Comparison of ENCODE assay signal across 10 cellular contexts in the genomic region with DNA sequence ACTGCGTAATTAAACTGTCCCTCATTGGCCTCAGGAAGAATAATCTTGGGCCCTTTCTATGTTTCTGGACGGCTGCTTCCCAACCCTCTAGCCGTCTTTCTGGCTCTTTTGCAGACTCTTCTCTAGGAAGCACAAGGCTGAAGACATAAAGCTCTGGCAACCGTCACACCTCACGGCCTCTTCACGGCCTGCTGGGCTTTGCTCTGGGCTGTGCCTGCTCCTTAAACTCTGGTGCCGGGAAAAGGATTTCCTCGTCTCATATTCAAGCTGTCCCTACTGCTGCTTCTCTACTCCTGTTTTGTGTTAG. TPM values are rescaled to one million over a fixed set of nuclear protein-coding genes. Genes with fewer than 3 reads are reported as not detected.
DNase-seq lines count a peak whose midpoint lies in the region; ATAC-seq, FAIRE-seq and TF ChIP-seq lines count a peak whose summit lies in the region.
"Had no signal": no experiment of that assay in that cellular context is flagged by ENCODE, and none has a peak within 500 bp of the region (broad histone marks: within the 10 kb centered on the region; RNA-seq: fewer than 3 reads in every experiment).

No MANE protein-coding gene starts in this region.

- intact Hi-C loops in heart left ventricle (cut with DNase I), result loop anchor here in 1 of 10 donors (5.0 kb wide), 1 partner anchor 44 kb away; no protein-coding TSS in a partner anchor

- TF ChIP-seq CTCF in heart left ventricle (IDR thresholded peaks at IDR 0.05), result no peak

- H3K4me3 ChIP-seq in heart left ventricle, result peak overlapping the region in 9 of 12 donors; percentile 14 to 63 (median 31)
- H3K4me3 ChIP-seq in small intestine (ENCODE audit: low read depth in 1 of 2, low read length in 2 of 2), result peak overlapping the region; percentile 26 to 41

- 48 to 69% (median 49%) methylated on average over 8 of the region's 8 CpGs for WGBS in heart left ventricle, 4 donors
- 43 to 83% (median 57%) methylated on average over 8 of the region's 8 CpGs for WGBS in small intestine, 3 donors

- H3K27me3 ChIP-seq in heart left ventricle, result no peaks in the 10 kb centered on the region
- no peaks in the 10 kb centered on the region for H3K27me3 ChIP-seq in small intestine (ENCODE audit: control insufficient read depth in 2 of 2, insufficient read depth in 2 of 2, low read length in 2 of 2)
- H3K27me3 ChIP-seq: pancreas had no signal

- no peaks in the 10 kb centered on the region for H3K9me3 Mint-ChIP-seq in T-cell

- H3K27ac ChIP-seq in heart left ventricle (peak overlapping the region in 11 of 12 donors; percentile 7 to 94 (median 53)), small intestine (ENCODE audit: low read depth in 1 of 2, low read length in 1 of 2) (peak overlapping the region; percentile 14 to 79)

- POLR2A ChIA-PET in T-cell (lab: Charles Lee), result interaction anchor here in 1 of 2 donors (0.5 to 1.1 kb wide), 2 partner anchors 23 to 39 kb away, joined by 3 read pairs; no protein-coding TSS in a partner anchor

- DNase-seq in GM12892 (ENCODE audit: insufficient read length), result no peak
- no peak for DNase-seq in T-cell
- peak in 1 of 5 donors; percentile 32 for DNase-seq in heart left ventricle
- DNase-seq in small intestine, result no peak
- DNase-seq in NK-92 (lab: John Stamatoyannopoulos, UW; ENCODE audit: unreplicated experiment), result no peak
- DNase-seq: NCI-H82, pancreas had no signal

- peaks cover 0 to 83% (median 32%) of the 10 kb centered on the region in 12 donors for H3K4me1 ChIP-seq in heart left ventricle
- H3K4me1 ChIP-seq in small intestine (ENCODE audit: control insufficient read depth in 2 of 2, insufficient read depth in 1 of 2, low read depth in 1 of 2, low read length in 1 of 2), result peaks cover 0 to 6% of the 10 kb centered on the region in 2 donors

- CTCF ChIA-PET in T-cell (lab: Charles Lee), result interaction anchor here in 1 of 2 donors (1.2 to 3.6 kb wide), 7 partner anchors 36 to 64 kb away, joined by 3 to 14 read pairs (median 5); a partner anchor contains a TSS

- peak; percentile 73 for FAIRE-seq in GM12892 (lab: Jason Lieb, UNC)
- no peak for FAIRE-seq in small intestine (lab: Jason Lieb, UNC)
- FAIRE-seq: pancreas had no signal

- TF ChIP-seq POLR2A in GM12892 (IDR thresholded peaks at IDR 0.05; ENCODE audit: low read depth, low read length), result no peak; the same call in 1 of the 2 replicates
- TF ChIP-seq POLR2A in heart left ventricle (IDR thresholded peaks at IDR 0.05), result no peak

- peaks cover 62 to 83% (median 72%) of the 10 kb centered on the region in 3 donors for H3K4me1 Mint-ChIP-seq in T-cell

- H3K27me3 Mint-ChIP-seq in T-cell, result no peaks in the 10 kb centered on the region

- H3K4me3 Mint-ChIP-seq in T-cell, result peak overlapping the region; percentile 87 to 93 (median 89)

- peak overlapping the region; percentile 93 to 99 for H3K27ac Mint-ChIP-seq in T-cell

- H3K9me3 ChIP-seq in heart left ventricle (no peaks in the 10 kb centered on the region), small intestine (ENCODE audit: control insufficient read depth, low read depth) (no peaks in the 10 kb centered on the region)
- H3K9me3 ChIP-seq: pancreas had no signal

- H3K36me3 ChIP-seq in heart left ventricle (peaks cover 0 to 25% (median 0%) of the 10 kb centered on the region in 9 donors), small intestine (ENCODE audit: control insufficient read depth in 2 of 2, insufficient read depth in 2 of 2, low read length in 2 of 2) (no peaks in the 10 kb centered on the region)
- H3K36me3 ChIP-seq: pancreas had no signal

- H3K36me3 Mint-ChIP-seq in T-cell, result peaks cover 29% of the 10 kb centered on the region

- ATAC-seq in T-cell (replicated peaks in 1 of 4), result no peak
- peak in 3 of 4 donors; percentile 52 to 60 (median 54) for ATAC-seq in heart left ventricle
- ATAC-seq in GM18517 (IDR thresholded peaks at IDR 0.05; ENCODE audit: unreplicated experiment), result no peak
- no peak for ATAC-seq in HG02571 (IDR thresholded peaks at IDR 0.05; ENCODE audit: unreplicated experiment)
- ATAC-seq in HG03432 (IDR thresholded peaks at IDR 0.05; ENCODE audit: unreplicated experiment), result no peak

RNA-seq across cellular contexts. Expression of a gene that starts 36.0 kb away (rescaled TPM):
- polyA plus RNA-seq in GM12892 (2012; ENCODE audit: missing spikeins), result 108 TPM
- total RNA-seq in T-cell, result 100 to 1,000 TPM; 349 to 412 (median 372) TPM
- total RNA-seq in heart left ventricle, result 10 to 100 TPM in 8 of 9 donors, 1 to 10 TPM in 1; 10.0 to 73.2 (median 14.1) TPM
- polyA plus RNA-seq in heart left ventricle, result 10 to 100 TPM in 1 of 2 donors, 1 to 10 TPM in 1; 9.7 to 12.3 TPM
- polyA plus RNA-seq in small intestine, result 10 to 100 TPM in 2 of 3 donors, 1 to 10 TPM in 1; 3.1 to 15.4 (median 13.8) TPM

Comparison
In these comparisons a context has a peak if more than half of its experiments do, and no peak if none do; other contexts are left out.
1. ATAC-seq: peak in heart left ventricle (3 of 4); none in T-cell (0 of 4), GM18517 (single experiment), HG02571 (single experiment) and HG03432 (single experiment).
2. RNA of a gene that starts 36.0 kb away (total RNA-seq): 349 to 412 TPM in T-cell; 10.0 to 73.2 TPM in heart left ventricle; every median in the first group is over 4 times any median in the second.